ENCODE assay signal across 16 cellular contexts in genomic region chrX:131501556-131501955, GRCh38. TPM values are rescaled to one million over a fixed set of nuclear protein-coding genes. Genes with fewer than 3 reads are reported as not detected.
A peak's percentile ranks its signal among the peaks of the same experiment; 100 is the strongest.
DNase-seq lines count a peak whose midpoint lies in the region; ATAC-seq, FAIRE-seq and TF ChIP-seq lines count a peak whose summit lies in the region.
"Not testable (repeated sequence)": the region's sequence is repeated elsewhere in the genome, so short reads cannot be mapped to it uniquely, and the experiment has no call there.
"Had no signal": no experiment of that assay in that cellular context is flagged by ENCODE, and none has a peak within 500 bp of the region (broad histone marks: within the 10 kb centered on the region; RNA-seq: fewer than 3 reads in every experiment).

No MANE protein-coding gene starts in this region.

- not testable (repeated sequence) for ATAC-seq in A549

- TF ChIP-seq POLR2A in A549 (IDR thresholded peaks at IDR 0.05; ENCODE audit: low read length): not testable (repeated sequence)

- FAIRE-seq in A549 (lab: Jason Lieb, UNC) (peak; percentile 79), colon (lab: Jason Lieb, UNC) (peak; percentile 33)

- H3K4me3 ChIP-seq in A549, PC-9: not testable (repeated sequence)

- not testable (repeated sequence) for H3K79me2 ChIP-seq in PC-9 (ENCODE audit: low read depth)

- not testable (repeated sequence) for H3K4me2 ChIP-seq in A549, PC-9

- H4K20me1 ChIP-seq in PC-9 (ENCODE audit: insufficient read depth): not testable (repeated sequence)

- H3F3A ChIP-seq in PC-9 (ENCODE audit: insufficient read depth, low read depth): not testable (repeated sequence)

- BruUV-seq in PC-9 (replicated peaks; lab: Mats Ljungman, UMichigan): not testable (repeated sequence)

- H3K27ac ChIP-seq in A549, PC-9: not testable (repeated sequence)

- not testable (repeated sequence) for TF ChIP-seq CTCF in A549 (IDR thresholded peaks at IDR 0.05); PC-9 (conservative IDR thresholded peaks at IDR 0.05)

- H3K36me3 ChIP-seq in PC-9 (ENCODE audit: low read depth): not testable (repeated sequence)

- DNase-seq in A549 (ENCODE audit: low read depth in 1 of 2, low spot score in 1 of 2): not testable (repeated sequence)
- peak; percentile 10 for DNase-seq in DMS53 (lab: John Stamatoyannopoulos, UW)
- peak; percentile 89 for DNase-seq in HT-29 (ENCODE audit: low spot score)
- peak; percentile 20 to 75 for DNase-seq in PC-9

- not testable (repeated sequence) for TF ChIP-seq RAD21 in A549 (conservative IDR thresholded peaks at IDR 0.05 in 1 of 2, IDR thresholded peaks at IDR 0.05 in 1 of 2)

- POLR2A ChIA-PET in A549 (lab: Yijun Ruan, JAX); PC-9 (lab: Charles Lee; ENCODE audit: unreplicated experiment): not testable (repeated sequence)

- CTCF ChIA-PET in A549 (lab: Yijun Ruan, JAX); PC-9 (lab: Charles Lee): not testable (repeated sequence)

- intact Hi-C loops in PC-9 (cut with micrococcal nuclease; ENCODE audit: unreplicated experiment): not testable (repeated sequence)

- 84% methylated on average over 5 of the region's 5 CpGs for WGBS in A549 (ENCODE audit: missing lambda C conversion rate)

- H3K4me1 ChIP-seq in A549: not testable (repeated sequence)
- peaks cover 12% of the 10 kb centered on the region for H3K4me1 ChIP-seq in PC-9 (replicated peaks; ENCODE audit: insufficient read depth)

- not testable (repeated sequence) for H3K9me2 ChIP-seq in PC-9 (ENCODE audit: insufficient read depth)

- H3K27me3 ChIP-seq in PC-9 (ENCODE audit: insufficient read depth, low read depth): not testable (repeated sequence)

- H2AFZ ChIP-seq in PC-9: not testable (repeated sequence)

- TF ChIP-seq EP300 in A549 (IDR thresholded peaks at IDR 0.05): not testable (repeated sequence)

- H3K9me3 ChIP-seq in A549; PC-9 (ENCODE audit: insufficient read depth, low read depth): not testable (repeated sequence)

RNA-seq across cellular contexts. Expression of gene OR13H1, which starts 42.3 kb away (rescaled TPM):
- polyA plus RNA-seq in A549 (2011; rRNA removed) (not detected in 2 replicates), A549 (2017; fragmentation: RNase III; extraction: RNeasy Plus Mini Kit Qiagen cat#74134 plus additional on column Dnase treatment) (not detected in 3 replicates)
- not detected in 2 replicates for polyA plus RNA-seq in A549 (2012; cell fraction: cytosol; rRNA removed)
- polyA plus RNA-seq in A549 (2012; cell fraction: nucleus; rRNA removed): not detected in 2 replicates
- polyA minus RNA-seq in A549 (2011; rRNA and poly(A)+ RNA removed): 0.54 TPM in 1 of 2 replicates, not detected in the other
- total RNA-seq in HT-29 (2014; rRNA removed; shearing (Covaris generic)): not detected in 2 replicates
- total RNA-seq in PC-9 (2021): not detected in 2 replicates
- total RNA-seq: A172; A673; Calu3; CD4-positive, alpha-beta memory T cell; CD4-positive, CD25-positive, alpha-beta regulatory T cell; CD8-positive, alpha-beta memory T cell; Daoy; G401; GM12878 had no signal
- polyA plus RNA-seq: AG04450; CD14-positive monocyte; CD4-positive, alpha-beta memory T cell; CD4-positive, CD25-positive, alpha-beta regulatory T cell; CD8-positive, alpha-beta memory T cell; GM12878 had no signal
